ENCODE assay signal across 11 cellular contexts in genomic region chr3:72346526-72346926, GRCh38.
DNase-seq lines count a peak whose midpoint lies in the region; ATAC-seq and TF ChIP-seq lines count a peak whose summit lies in the region.
"Had no signal": no experiment of that assay in that cellular context is flagged by ENCODE, and none has a peak within 500 bp of the region (broad histone marks: within the 10 kb centered on the region; RNA-seq: fewer than 3 reads in every experiment).

No MANE protein-coding gene starts in this region.

- 60 to 95% methylated on average over 8 of the region's 8 CpGs for WGBS in body of pancreas, 2 donors

- peaks cover 45% of the 10 kb centered on the region for H3K4me1 Mint-ChIP-seq in stimulated activated effector memory CD8-positive, alpha-beta T cell treated with anti-CD3 and anti-CD28 coated beads, Interleukin-12 subunit alpha, Interleukin-12 subunit beta, amount 100 ng/mL, for 72 hours

- intact Hi-C loops in body of pancreas (cut with DNase I) (no loop called here), mucosa of descending colon (cut with DNase I, micrococcal nuclease) (no loop called here)

- TF ChIP-seq CTCF in body of pancreas (IDR thresholded peaks at IDR 0.05) (no peak), mucosa of descending colon (IDR thresholded peaks at IDR 0.05) (no peak)

- no peaks in the 10 kb centered on the region; a peak in 1 of 22 replicates for H4K20me1 ChIP-seq in BLaER1 treated with 17β-estradiol and CSF1 and Interleukin-3, amounts not matched to agents 10 nM and 100 nM

- no peak overlapping the region for H3K27ac Mint-ChIP-seq in stimulated activated effector memory CD8-positive, alpha-beta T cell treated with anti-CD3 and anti-CD28 coated beads, Interleukin-12 subunit alpha, Interleukin-12 subunit beta, amount 100 ng/mL, for 72 hours

- H3K9me3 Mint-ChIP-seq in stimulated activated effector memory CD8-positive, alpha-beta T cell treated with anti-CD3 and anti-CD28 coated beads, Interleukin-12 subunit alpha, Interleukin-12 subunit beta, amount 100 ng/mL, for 72 hours: no peaks in the 10 kb centered on the region
- H3K9me3 Mint-ChIP-seq: dendritic cell treated with granulocyte-macrophage colony-stimulating factor and Interleukin-4, amounts not matched to agents 40 ng/mL and 50 ng/mL, for 4 days had no signal

- H3K4me2 ChIP-seq in BLaER1 treated with 17β-estradiol and CSF1 and Interleukin-3, amounts not matched to agents 10 nM and 100 nM: peak overlapping the region; percentile 70 to 87 (median 82)

- H3K9me3 ChIP-seq in BLaER1 treated with 17β-estradiol and CSF1 and Interleukin-3, amounts not matched to agents 10 nM and 100 nM (replicated peaks in 1 of 11): 0 out of 22 replicates have a peak, but pooled peaks cover 0 to 4% (median 0%) of the 10 kb centered on the region in 11 experiments
- no peaks in the 10 kb centered on the region for H3K9me3 ChIP-seq in body of pancreas
- H3K9me3 ChIP-seq in mucosa of descending colon: no peaks in the 10 kb centered on the region

- H3K4me1 ChIP-seq in BLaER1 treated with 17β-estradiol and CSF1 and Interleukin-3, amounts not matched to agents 10 nM and 100 nM: peaks cover 64 to 80% (median 74%) of the 10 kb centered on the region in 10 experiments
- H3K4me1 ChIP-seq in body of pancreas (no peaks in the 10 kb centered on the region), mucosa of descending colon (ENCODE audit: low read depth) (peaks cover 3% of the 10 kb centered on the region)

- H3K27me3 ChIP-seq in BLaER1 treated with 17β-estradiol and CSF1 and Interleukin-3, amounts not matched to agents 10 nM and 100 nM: peaks cover 0 to 6% (median 0%) of the 10 kb centered on the region in 11 experiments; a peak in 1 of 22 replicates
- H3K27me3 ChIP-seq in body of pancreas: no peaks in the 10 kb centered on the region

- H3K4me3 ChIP-seq in BLaER1 treated with 17β-estradiol and CSF1 and Interleukin-3, amounts not matched to agents 10 nM and 100 nM: no peak overlapping the region
- H3K4me3 ChIP-seq in body of pancreas: no peak overlapping the region
- H3K4me3 ChIP-seq in mucosa of descending colon: no peak overlapping the region

- no peak for TF ChIP-seq POLR2A in body of pancreas (IDR thresholded peaks at IDR 0.05)

- no peaks in the 10 kb centered on the region for H3K36me3 Mint-ChIP-seq in stimulated activated effector memory CD8-positive, alpha-beta T cell treated with anti-CD3 and anti-CD28 coated beads, Interleukin-12 subunit alpha, Interleukin-12 subunit beta, amount 100 ng/mL, for 72 hours

- ATAC-seq in body of pancreas: peak; percentile 47
- peak; percentile 23 for ATAC-seq in mucosa of descending colon
- no peak for ATAC-seq in HG03565 (IDR thresholded peaks at IDR 0.05; ENCODE audit: unreplicated experiment)
- ATAC-seq in GM19328 (IDR thresholded peaks at IDR 0.05; ENCODE audit: unreplicated experiment): no peak
- no peak for ATAC-seq in stimulated activated effector memory CD8-positive, alpha-beta T cell treated with anti-CD3 and anti-CD28 coated beads, Interleukin-12 subunit alpha, Interleukin-12 subunit beta, amount 100 ng/mL, for 72 hours

- H3K27ac ChIP-seq in BLaER1 treated with 17β-estradiol and CSF1 and Interleukin-3, amounts not matched to agents 10 nM and 100 nM: peak overlapping the region in 9 of 11 experiments; percentile 38 to 75 (median 59); a peak in 17 of 22 replicates
- no peak overlapping the region for H3K27ac ChIP-seq in body of pancreas

- no peaks in the 10 kb centered on the region for H3K36me3 ChIP-seq in BLaER1 treated with 17β-estradiol and CSF1 and Interleukin-3, amounts not matched to agents 10 nM and 100 nM
- H3K36me3 ChIP-seq in body of pancreas (replicated peaks in 1 of 2; ENCODE audit: insufficient read depth in 1 of 2, low read depth in 2 of 2) (no peaks in the 10 kb centered on the region), mucosa of descending colon (ENCODE audit: low read depth) (no peaks in the 10 kb centered on the region)

- peak overlapping the region in 5 of 11 experiments; percentile 7 to 39 (median 21); a peak in 5 of 22 replicates for H3K9ac ChIP-seq in BLaER1 treated with 17β-estradiol and CSF1 and Interleukin-3, amounts not matched to agents 10 nM and 100 nM

- H3K4me3 Mint-ChIP-seq in stimulated activated effector memory CD8-positive, alpha-beta T cell treated with anti-CD3 and anti-CD28 coated beads, Interleukin-12 subunit alpha, Interleukin-12 subunit beta, amount 100 ng/mL, for 72 hours: no peak overlapping the region
- H3K4me3 Mint-ChIP-seq: dendritic cell treated with granulocyte-macrophage colony-stimulating factor and Interleukin-4, amounts not matched to agents 40 ng/mL and 50 ng/mL, for 4 days had no signal

- peak; percentile 62 for DNase-seq in HS-27A (ENCODE audit: low read depth)
- peak in 1 of 4 donors; percentile 40 for DNase-seq in body of pancreas
- no peak for DNase-seq in mucosa of descending colon
- no peak for DNase-seq in activated effector memory CD4-positive, alpha-beta T cell treated with Interleukin-2 at 50 U/mL for 16 hours
- DNase-seq in stimulated activated effector memory CD8-positive, alpha-beta T cell treated with anti-CD3 and anti-CD28 coated beads, Interleukin-12 subunit alpha, Interleukin-12 subunit beta, amount 100 ng/mL, for 72 hours (ENCODE audit: low spot score in 2 of 2): no peak
- DNase-seq: NCI-H748 treated with DMSO at 0.1 percent for 48 hours, small intestine had no signal

Comparison
In these comparisons a context has a peak if more than half of its experiments do, and no peak if none do; other contexts are left out.
1. H3K27ac ChIP-seq: peak in BLaER1 treated with 17β-estradiol and CSF1 and Interleukin-3, amounts not matched to agents 10 nM and 100 nM (9 of 11); none in body of pancreas (0 of 4).
2. ATAC-seq: peak in body of pancreas (single experiment) and mucosa of descending colon (single experiment); none in HG03565 (single experiment), GM19328 (single experiment) and stimulated activated effector memory CD8-positive, alpha-beta T cell treated with anti-CD3 and anti-CD28 coated beads, Interleukin-12 subunit alpha, Interleukin-12 subunit beta, amount 100 ng/mL, for 72 hours (single experiment).